Comparison of ENCODE assay signal across 8 cellular contexts in genomic region chr10:110074986-110075664, GRCh38.
DNase-seq lines count a peak whose midpoint lies in the region; ATAC-seq and TF ChIP-seq lines count a peak whose summit lies in the region.

No MANE protein-coding gene starts in this region.

- H3K27ac ChIP-seq in muscle layer of duodenum (ENCODE audit: low read length), result peak overlapping the region; percentile 59

- TF ChIP-seq CTCF in AG09319 (IDR thresholded peaks at IDR 0.05; ENCODE audit: low read depth, low read length), result no peak

- DNase-seq in AG09319 (ENCODE audit: extremely low read depth, low read depth) (peak; percentile 77), LHCN-M2 (ENCODE audit: low read depth) (peak; percentile 94), cerebellum (ENCODE audit: low spot score) (peak; percentile 11), NCI-H345 (lab: John Stamatoyannopoulos, UW) (no peak), NCI-H1048 (lab: John Stamatoyannopoulos, UW) (no peak), NCI-H526 treated with DMSO at 0.1 percent for 48 hours (lab: John Stamatoyannopoulos, UW) (no peak)

- H3K4me3 ChIP-seq in muscle layer of duodenum (ENCODE audit: low read depth in 1 of 2, low read length in 2 of 2), result no peak overlapping the region

- H3K27me3 ChIP-seq in muscle layer of duodenum (ENCODE audit: low read depth, low read length), result no peaks in the 10 kb centered on the region

- peaks cover 23 to 32% of the 10 kb centered on the region in 2 donors for H3K4me1 ChIP-seq in muscle layer of duodenum (ENCODE audit: control insufficient read depth in 1 of 2, insufficient read depth in 2 of 2, low read length in 2 of 2)

- no peaks in the 10 kb centered on the region for H3K9me3 ChIP-seq in muscle layer of duodenum (ENCODE audit: control insufficient read depth in 1 of 2, low read length in 2 of 2)

- H3K36me3 ChIP-seq in muscle layer of duodenum (ENCODE audit: control insufficient read depth in 1 of 2, insufficient read depth in 2 of 2, low read length in 2 of 2), result no peaks in the 10 kb centered on the region

- no peak for ATAC-seq in GM19463 (IDR thresholded peaks at IDR 0.05; ENCODE audit: unreplicated experiment)

Comparison
In these comparisons a context has a peak if more than half of its experiments do, and no peak if none do; other contexts are left out.
1. DNase-seq: peak in AG09319 (single experiment), LHCN-M2 (single experiment) and cerebellum (single experiment); none in NCI-H345 (single experiment), NCI-H1048 (single experiment) and NCI-H526 treated with DMSO at 0.1 percent for 48 hours (single experiment).